Comparison of ENCODE assay signal across 7 cellular contexts in genomic region chr17:60390223-60390622, GRCh38. TPM values are rescaled to one million over a fixed set of nuclear protein-coding genes. Genes with fewer than 3 reads are reported as not detected.
DNase-seq lines count a peak whose midpoint lies in the region; ATAC-seq, FAIRE-seq and TF ChIP-seq lines count a peak whose summit lies in the region.

No MANE protein-coding gene starts in this region.

- ATAC-seq in Panc1 (no peak), HG03095 (IDR thresholded peaks at IDR 0.05; ENCODE audit: unreplicated experiment) (no peak), GM18520 (IDR thresholded peaks at IDR 0.05; ENCODE audit: unreplicated experiment) (no peak)

- H3K9me3 ChIP-seq in Panc1 (ENCODE audit: control insufficient read depth, insufficient read depth, low read depth, low read length) = no peaks in the 10 kb centered on the region

- CTCF ChIA-PET in Panc1 (lab: Charles Lee) = no interaction called here

- peaks cover 18% of the 10 kb centered on the region for H3K4me1 ChIP-seq in Panc1 (ENCODE audit: control insufficient read depth, insufficient read depth, low read length)

- no peak for TF ChIP-seq POLR2A in H54 (IDR thresholded peaks at IDR 0.05; ENCODE audit: low read depth, low read length)

- peak; percentile 80 for FAIRE-seq in H54 (lab: Jason Lieb, UNC)

- H3K27ac Mint-ChIP-seq in progenitor cell of endocrine pancreas = no peak overlapping the region

- H3K36me3 Mint-ChIP-seq in progenitor cell of endocrine pancreas (ENCODE audit: insufficient read depth) = no peaks in the 10 kb centered on the region

- POLR2A ChIA-PET in Panc1 (lab: Charles Lee) = no interaction called here

- peak overlapping the region; percentile 95 for H3K4me3 Mint-ChIP-seq in progenitor cell of endocrine pancreas (ENCODE audit: low read depth)

- DNase-seq in H54 (ENCODE audit: insufficient read length, low spot score) (no peak), Panc1 (ENCODE audit: low read depth, low spot score) (no peak), epithelial cell of esophagus (ENCODE audit: low read depth) (peak; percentile 87), progenitor cell of endocrine pancreas (ENCODE audit: low spot score, unreplicated experiment) (no peak), NCI-H2171 (lab: John Stamatoyannopoulos, UW) (no peak)

- peaks cover 11% of the 10 kb centered on the region for H3K36me3 ChIP-seq in Panc1 (ENCODE audit: control insufficient read depth, insufficient read depth, low read length)

- H3K4me1 Mint-ChIP-seq in progenitor cell of endocrine pancreas (ENCODE audit: low read depth) = peaks cover 38% of the 10 kb centered on the region

- peak overlapping the region; percentile 92 for H3K27ac ChIP-seq in Panc1 (ENCODE audit: low read length)

- TF ChIP-seq CTCF in Panc1 (IDR thresholded peaks at IDR 0.05) (no peak), epithelial cell of esophagus (IDR thresholded peaks at IDR 0.05; ENCODE audit: insufficient read depth, low read depth, low read length, missing control alignments) (no peak), progenitor cell of endocrine pancreas (IDR thresholded peaks at IDR 0.05; ENCODE audit: unreplicated experiment) (no peak)

- BruUV-seq in Panc1 (replicated peaks; lab: Mats Ljungman, UMichigan) = TSS peak; percentile 63

- H3K4me3 ChIP-seq in Panc1 (ENCODE audit: low read depth in 2 of 2, low read length in 2 of 2) (peak overlapping the region; percentile 86 to 92), epithelial cell of esophagus (ENCODE audit: low read length) (peak overlapping the region; percentile 87)

- no peaks in the 10 kb centered on the region for H3K27me3 Mint-ChIP-seq in progenitor cell of endocrine pancreas

- no peaks in the 10 kb centered on the region for H3K27me3 ChIP-seq in Panc1 (ENCODE audit: control insufficient read depth, insufficient read depth, low read length)

- no peaks in the 10 kb centered on the region for H3K9me3 Mint-ChIP-seq in progenitor cell of endocrine pancreas (ENCODE audit: low read depth)

- intact Hi-C loops in Panc1 (cut with micrococcal nuclease; ENCODE audit: unreplicated experiment) = no loop called here

- in situ Hi-C loops in Panc1 (cut with HindIII; ENCODE audit: low pct_unique_long_range_greater_than_20kb, low sequenced_read_pairs) = no loop called here

RNA-seq across cellular contexts. Expression of gene USP32, which starts 1.7 kb away (rescaled TPM):
- total RNA-seq in Panc1 (2021; ENCODE audit: unreplicated experiment) (45.5 TPM), progenitor cell of endocrine pancreas (42.7 and 42.8 TPM in 2 replicates)
- 22.8 TPM for polyA plus RNA-seq in Panc1 (2012; ENCODE audit: insufficient read length)

RNA-seq across cellular contexts. Expression of gene CHCT1, which starts 32.1 kb away (rescaled TPM):
- total RNA-seq in Panc1 (2021; ENCODE audit: unreplicated experiment) (not detected), progenitor cell of endocrine pancreas (not detected in 2 replicates)
- not detected for polyA plus RNA-seq in Panc1 (2012; ENCODE audit: insufficient read length)
